34 cellular contexts compared by ENCODE assay signal in the genomic region with DNA sequence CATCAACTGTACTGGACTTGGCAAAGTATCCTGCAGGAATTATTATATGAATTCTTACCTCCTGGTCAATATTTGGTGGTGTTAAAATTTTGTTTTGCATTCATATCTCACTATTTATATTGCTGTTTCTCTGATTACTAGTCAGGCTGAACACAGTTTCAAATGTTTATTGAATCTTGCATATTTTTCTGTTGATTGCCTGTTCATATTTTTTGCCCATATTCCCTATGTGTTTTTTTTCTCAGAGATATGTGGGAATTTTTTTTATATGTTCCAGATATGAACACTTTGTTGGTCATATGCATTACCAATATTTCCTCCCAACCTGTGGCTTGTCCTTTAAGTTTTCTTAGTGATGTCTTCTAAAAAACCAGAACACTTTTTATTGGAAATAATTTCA.
"Had no signal": no experiment of that assay in that cellular context is flagged by ENCODE, and none has a peak within 500 bp of the region (broad histone marks: within the 10 kb centered on the region; RNA-seq: fewer than 3 reads in every experiment).

No MANE protein-coding gene starts in this region.

- H3K27me3 ChIP-seq: MG63 had no signal

- H3K4me3 ChIP-seq: MG63 had no signal

- DNase-seq: Karpas-422, Kasumi-1, MG63, MM.1S, MV-4-11, NCI-H1048, NCI-H1092, NCI-H1092 treated with DMSO at 0.1 percent for 48 hours, NCI-H1105, NCI-H1105 treated with DMSO at 0.1 percent for 48 hours, NCI-H1417, NCI-H1417 treated with DMSO at 0.1 percent for 48 hours, NCI-H1436, NCI-H1436 treated with DMSO at 0.1 percent for 48 hours, NCI-H146, NCI-H1694, NCI-H1694 treated with DMSO at 0.1 percent for 48 hours, NCI-H187, NCI-H187 treated with DMSO at 0.1 percent for 48 hours, NCI-H1930, NCI-H2029, NCI-H2029 treated with DMSO at 0.1 percent for 48 hours, NCI-H2081, NCI-H2081 treated with DMSO at 0.1 percent for 48 hours, NCI-H2107, NCI-H2171, NCI-H2171 treated with DMSO at 0.1 percent for 48 hours, NCI-H2227 treated with DMSO at 0.1 percent for 48 hours, NCI-H226, NCI-H345, NCI-H446, NCI-H446 treated with DMSO at 0.1 percent for 48 hours, NCI-H510A had no signal

- H3K27ac ChIP-seq: KMS-11 had no signal

- H3K9me3 ChIP-seq: MG63 had no signal

- H3K9ac ChIP-seq: KMS-11 had no signal

- H3K4me2 ChIP-seq: KMS-11 had no signal

- H3K36me3 ChIP-seq: MG63 had no signal
